ENCODE assay signal across 10 cellular contexts in the genomic region with DNA sequence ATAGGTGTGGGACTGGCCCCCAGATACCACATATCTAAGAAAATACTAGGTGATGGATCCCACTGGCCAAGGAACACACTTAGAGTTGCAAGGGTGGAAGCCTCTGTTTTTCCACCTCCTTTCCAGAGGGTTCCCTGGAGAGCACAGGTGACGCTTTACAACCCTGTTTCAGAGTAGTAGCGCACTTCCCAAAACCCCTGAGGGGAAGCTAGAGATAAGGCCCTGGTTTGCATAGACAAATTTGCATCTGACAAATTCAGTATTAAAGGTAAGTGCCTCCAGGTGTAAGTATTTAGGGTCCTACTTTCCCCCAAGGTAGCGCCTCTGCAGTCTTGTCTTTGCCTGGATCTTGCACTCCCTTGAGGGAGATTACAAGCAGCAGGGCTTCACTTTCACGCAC. TPM values are rescaled to one million over a fixed set of nuclear protein-coding genes. Genes with fewer than 3 reads are reported as not detected.
DNase-seq lines count a peak whose midpoint lies in the region; ATAC-seq and TF ChIP-seq lines count a peak whose summit lies in the region.
"Had no signal": no experiment of that assay in that cellular context is flagged by ENCODE, and none has a peak within 500 bp of the region (broad histone marks: within the 10 kb centered on the region; RNA-seq: fewer than 3 reads in every experiment).

No MANE protein-coding gene starts in this region.

- no peaks in the 10 kb centered on the region for H3K9me3 Mint-ChIP-seq in activated CD4-positive, alpha-beta T cell treated with anti-CD3 and anti-CD28 coated beads for 36 hours (ENCODE audit: low read depth)
- H3K9me3 Mint-ChIP-seq in stimulated activated effector memory CD8-positive, alpha-beta T cell treated with anti-CD3 and anti-CD28 coated beads, Interleukin-12 subunit alpha, Interleukin-12 subunit beta, amount 100 ng/mL, for 72 hours: no peaks in the 10 kb centered on the region

- no peak for ATAC-seq in activated CD4-positive, alpha-beta T cell treated with anti-CD3 and anti-CD28 coated beads for 36 hours
- ATAC-seq in T-helper 17 cell: no peak
- ATAC-seq in stimulated activated effector memory CD8-positive, alpha-beta T cell treated with anti-CD3 and anti-CD28 coated beads, Interleukin-12 subunit alpha, Interleukin-12 subunit beta, amount 100 ng/mL, for 72 hours: no peak

- intact Hi-C loops in activated CD4-positive, alpha-beta T cell treated with anti-CD3 and anti-CD28 coated beads for 36 hours (cut with DNase I, micrococcal nuclease): no loop called here

- no peaks in the 10 kb centered on the region for H3K79me2 ChIP-seq in hepatocyte

- H3K9me3 ChIP-seq in T-helper 17 cell (ENCODE audit: control insufficient read depth, low read length, poor library complexity, severe bottlenecking) (no peaks in the 10 kb centered on the region), hepatocyte (ENCODE audit: low read depth) (no peaks in the 10 kb centered on the region)

- H3K4me3 ChIP-seq in hepatocyte: peak overlapping the region; percentile 88

- H3K4me2 ChIP-seq in hepatocyte: peak overlapping the region; percentile 99

- 45% methylated on average over 4 of the region's 4 CpGs for WGBS in hepatocyte (ENCODE audit: low lambda C conversion rate, missing lambda C conversion rate)

- H3K27me3 Mint-ChIP-seq in activated CD4-positive, alpha-beta T cell treated with anti-CD3 and anti-CD28 coated beads for 36 hours: peaks cover 35% of the 10 kb centered on the region
- H3K27me3 Mint-ChIP-seq in T-helper 17 cell: peaks cover 70% of the 10 kb centered on the region

- peaks cover 38% of the 10 kb centered on the region for H3K27me3 ChIP-seq in hepatocyte

- H3K27ac ChIP-seq in hepatocyte: no peak overlapping the region

- no peaks in the 10 kb centered on the region for H3K4me1 ChIP-seq in hepatocyte (ENCODE audit: insufficient read depth)

- TF ChIP-seq CTCF in hepatocyte (IDR thresholded peaks at IDR 0.05; ENCODE audit: poor library complexity): no peak
- TF ChIP-seq CTCF in GM10248 (IDR thresholded peaks at IDR 0.05; ENCODE audit: control extremely low read depth, extremely low read depth, low read depth, missing control alignments): no peak

- H3K36me3 ChIP-seq in hepatocyte (replicated peaks; ENCODE audit: insufficient read depth, low read depth): no peaks in the 10 kb centered on the region

- no peaks in the 10 kb centered on the region for H3K9me2 ChIP-seq in hepatocyte (replicated peaks; ENCODE audit: insufficient read depth)

- H4K20me1 ChIP-seq in hepatocyte (ENCODE audit: insufficient read depth, poor library complexity, severe bottlenecking): no peaks in the 10 kb centered on the region

- H3K36me3 Mint-ChIP-seq in activated CD4-positive, alpha-beta T cell treated with anti-CD3 and anti-CD28 coated beads for 36 hours (ENCODE audit: low read depth): no peaks in the 10 kb centered on the region
- H3K36me3 Mint-ChIP-seq in T-helper 17 cell (ENCODE audit: low read depth): peaks cover 3% of the 10 kb centered on the region
- H3K36me3 Mint-ChIP-seq in stimulated activated effector memory CD8-positive, alpha-beta T cell treated with anti-CD3 and anti-CD28 coated beads, Interleukin-12 subunit alpha, Interleukin-12 subunit beta, amount 100 ng/mL, for 72 hours: no peaks in the 10 kb centered on the region

- peaks cover 6% of the 10 kb centered on the region for H3K4me1 Mint-ChIP-seq in activated CD4-positive, alpha-beta T cell treated with anti-CD3 and anti-CD28 coated beads for 36 hours
- peaks cover 5% of the 10 kb centered on the region for H3K4me1 Mint-ChIP-seq in T-helper 17 cell
- peaks cover 5% of the 10 kb centered on the region for H3K4me1 Mint-ChIP-seq in stimulated activated effector memory CD8-positive, alpha-beta T cell treated with anti-CD3 and anti-CD28 coated beads, Interleukin-12 subunit alpha, Interleukin-12 subunit beta, amount 100 ng/mL, for 72 hours

- H2AFZ ChIP-seq in hepatocyte: peak overlapping the region; percentile 94

- no peak overlapping the region for H3K27ac Mint-ChIP-seq in activated CD4-positive, alpha-beta T cell treated with anti-CD3 and anti-CD28 coated beads for 36 hours
- no peak overlapping the region for H3K27ac Mint-ChIP-seq in T-helper 17 cell
- no peak overlapping the region for H3K27ac Mint-ChIP-seq in stimulated activated effector memory CD8-positive, alpha-beta T cell treated with anti-CD3 and anti-CD28 coated beads, Interleukin-12 subunit alpha, Interleukin-12 subunit beta, amount 100 ng/mL, for 72 hours

- CTCF ChIA-PET in activated CD4-positive, alpha-beta T cell treated with anti-CD3 and anti-CD28 coated beads for 36 hours (lab: Charles Lee): interaction anchor here (0.6 to 2.1 kb wide), 5 partner anchors 11 to 227 kb away, joined by 3 to 7 read pairs (median 3); no protein-coding TSS in a partner anchor
- CTCF ChIA-PET in GM10248 (lab: Yijun Ruan, JAX): interaction anchor here (1.0 to 1.5 kb wide), 4 partner anchors 13 to 575 kb away, joined by 3 to 8 read pairs (median 3); no protein-coding TSS in a partner anchor

- no peak for DNase-seq in activated CD4-positive, alpha-beta T cell treated with anti-CD3 and anti-CD28 coated beads for 36 hours
- DNase-seq in activated CD4-positive, alpha-beta T cell treated with anti-CD3 and anti-CD28 coated beads for 1 hour: no peak
- DNase-seq in T-helper 17 cell: no peak
- DNase-seq in hepatocyte (ENCODE audit: low spot score): no peak
- no peak for DNase-seq in stimulated activated effector memory CD8-positive, alpha-beta T cell treated with anti-CD3 and anti-CD28 coated beads, Interleukin-12 subunit alpha, Interleukin-12 subunit beta, amount 100 ng/mL, for 72 hours (ENCODE audit: low spot score in 2 of 2)
- DNase-seq in NCI-H2107 (lab: John Stamatoyannopoulos, UW): no peak
- no peak for DNase-seq in GM10248 (ENCODE audit: extremely low spot score)
- no peak for DNase-seq in HT-29 (ENCODE audit: low spot score)
- DNase-seq: central memory CD4-positive, alpha-beta T cell had no signal

- peak overlapping the region; percentile 46 for H3K4me3 Mint-ChIP-seq in activated CD4-positive, alpha-beta T cell treated with anti-CD3 and anti-CD28 coated beads for 36 hours
- peak overlapping the region; percentile 52 for H3K4me3 Mint-ChIP-seq in T-helper 17 cell
- H3K4me3 Mint-ChIP-seq in stimulated activated effector memory CD8-positive, alpha-beta T cell treated with anti-CD3 and anti-CD28 coated beads, Interleukin-12 subunit alpha, Interleukin-12 subunit beta, amount 100 ng/mL, for 72 hours: peak overlapping the region; percentile 73

- POLR2A ChIA-PET in activated CD4-positive, alpha-beta T cell treated with anti-CD3 and anti-CD28 coated beads for 36 hours (lab: Charles Lee): no interaction called here
- POLR2A ChIA-PET in GM10248 (lab: Yijun Ruan, JAX): no interaction called here

RNA-seq across cellular contexts. Expression of a gene that starts 0.5 kb away (rescaled TPM):
- total RNA-seq in activated CD4-positive, alpha-beta T cell treated with anti-CD3 and anti-CD28 coated beads for 36 hours: under 1 TPM in 1 of 2 experiments, not detected in 1; 0.07 TPM
- total RNA-seq in T-helper 17 cell (not detected), hepatocyte (1.1 and 2.3 TPM in 2 replicates)
- polyA plus RNA-seq in hepatocyte: 1.9 and 2.0 TPM in 2 replicates
- total RNA-seq in HT-29 (2014; rRNA removed; shearing (Covaris generic)): 0.20 and 0.83 TPM in 2 replicates

RNA-seq across cellular contexts. Expression of a gene that starts 22.9 kb away (rescaled TPM):
- not detected for total RNA-seq in activated CD4-positive, alpha-beta T cell treated with anti-CD3 and anti-CD28 coated beads for 36 hours
- not detected for total RNA-seq in T-helper 17 cell
- total RNA-seq in hepatocyte: 0.60 and 1.3 TPM in 2 replicates
- 0.17 and 0.53 TPM in 2 replicates for polyA plus RNA-seq in hepatocyte
- total RNA-seq in HT-29 (2014; rRNA removed; shearing (Covaris generic)): not detected in 2 replicates
- polyA plus RNA-seq: BJ had no signal
